8 cellular contexts compared by ENCODE assay signal in genomic region chr1:229625893-229626831, GRCh38. TPM values are rescaled to one million over a fixed set of nuclear protein-coding genes. Genes with fewer than 3 reads are reported as not detected.
DNase-seq lines count a peak whose midpoint lies in the region; FAIRE-seq and TF ChIP-seq lines count a peak whose summit lies in the region.

TSS of gene TAF5L (minus strand) at chr1:229626122. CDS start at chr1:229614482, 11,640 bp downstream.
TSS of gene URB2 (plus strand) at chr1:229626247. CDS start at chr1:229627634, 1,387 bp downstream.

- H2AFZ ChIP-seq in SK-N-SH (ENCODE audit: low read depth): peak within 1 kb of the TSS; percentile 82

- DNase-seq in G401 (ENCODE audit: low spot score): peak; percentile 87
- peak; percentile 92 for DNase-seq in H54 (ENCODE audit: insufficient read length, low spot score)
- peak; percentile 94 for DNase-seq in MG63
- peak; percentile 97 for DNase-seq in SK-N-SH
- peak; percentile 89 for DNase-seq in activated naive CD4-positive, alpha-beta T cell treated with anti-CD3 and anti-CD28 coated beads, Interleukin-2, amount 50 U/mL, for 16 hours
- no peak for DNase-seq in glomerular endothelial cell (ENCODE audit: extremely low read depth, low read depth, low spot score)
- DNase-seq in occipital lobe (lab: John Stamatoyannopoulos, UW): peak; percentile 87
- peak; percentile 85 to 89 for DNase-seq in suprapubic skin (ENCODE audit: low spot score in 2 of 2)

- peak within 1 kb of the TSS; percentile 72 for H3K9ac ChIP-seq in SK-N-SH

- H3K27ac ChIP-seq in SK-N-SH (ENCODE audit: low read depth in 2 of 2, low read length in 1 of 2) (peak within 1 kb of the TSS; percentile 58 to 84; a peak in 3 of 4 replicates), suprapubic skin (peak within 1 kb of the TSS; percentile 93)

- TF ChIP-seq CTCF in SK-N-SH (IDR thresholded peaks at IDR 0.05) (no peak), suprapubic skin (IDR thresholded peaks at IDR 0.05) (no peak)

- CTCF ChIA-PET in SK-N-SH (lab: Yijun Ruan, JAX): interaction anchor here (5.1 kb wide), 1 partner anchor 68 kb away, joined by 42 read pairs; the partner anchor contains the start of gene ABCB10

- H3F3A ChIP-seq in SK-N-SH (replicated peaks; ENCODE audit: insufficient read depth): no peaks in the 10 kb centered on the region

- H3K36me3 ChIP-seq in MG63 (peaks cover 40% of the 10 kb centered on the region), SK-N-SH (replicated peaks in 1 of 2; ENCODE audit: control insufficient read depth in 1 of 2, insufficient read depth in 2 of 2, low read length in 1 of 2) (peaks cover 0 to 12% of the 10 kb centered on the region in 2 experiments), suprapubic skin (no peaks in the 10 kb centered on the region)

- TF ChIP-seq POLR2A in H54 (IDR thresholded peaks at IDR 0.05; ENCODE audit: low read depth, low read length): peak; percentile 89
- TF ChIP-seq POLR2A in suprapubic skin (IDR thresholded peaks at IDR 0.05): peak in 1 of 2 donors; percentile 24

- 3% methylated on average over 9 of the region's 100 CpGs for WGBS in SK-N-SH (ENCODE audit: low lambda C conversion rate)
- 1% methylated on average over 17 of the region's 100 CpGs for WGBS in suprapubic skin

- no peak for TF ChIP-seq RAD21 in SK-N-SH (IDR thresholded peaks at IDR 0.05; ENCODE audit: low read length)

- H3K4me3 ChIP-seq in MG63: peak within 1 kb of the TSS; percentile 96
- peak within 1 kb of the TSS; percentile 98 to 99 for H3K4me3 ChIP-seq in SK-N-SH (ENCODE audit: low read depth in 2 of 2, low read length in 1 of 2)
- peak within 1 kb of the TSS; percentile 98 for H3K4me3 ChIP-seq in suprapubic skin

- in situ Hi-C loops in G401 (cut with HindIII; ENCODE audit: low sequenced_read_pairs): no loop called here

- H3K4me2 ChIP-seq in SK-N-SH: peak within 1 kb of the TSS; percentile 92

- H3K79me2 ChIP-seq in SK-N-SH (ENCODE audit: insufficient read depth): peaks cover 91% of the 10 kb centered on the region

- FAIRE-seq in H54 (lab: Jason Lieb, UNC): no peak

- H3K4me1 ChIP-seq in SK-N-SH (ENCODE audit: control insufficient read depth in 1 of 2, insufficient read depth in 2 of 2, low read depth in 1 of 2, low read length in 1 of 2) (peaks cover 5 to 22% of the 10 kb centered on the region in 2 experiments; a peak in 3 of 4 replicates), suprapubic skin (peaks cover 40% of the 10 kb centered on the region)

- TF ChIP-seq EP300 in SK-N-SH (IDR thresholded peaks at IDR 0.05; ENCODE audit: borderline replicate concordance in 1 of 2, low read depth in 1 of 2, low read length in 1 of 2): no peak; a peak in 1 of 4 replicates
- TF ChIP-seq EP300 in suprapubic skin (IDR thresholded peaks at IDR 0.05): no peak

- POLR2A ChIA-PET in SK-N-SH (lab: Yijun Ruan, JAX): interaction anchor here (1.2 to 1.8 kb wide), 2 partner anchors 67 kb away, joined by 4 read pairs; partner anchors contain the start of gene ABCB10

- H3K9me3 ChIP-seq in MG63: no peaks in the 10 kb centered on the region
- H3K9me3 ChIP-seq in SK-N-SH: no peaks in the 10 kb centered on the region
- no peaks in the 10 kb centered on the region for H3K9me3 ChIP-seq in suprapubic skin

- peaks cover 40% of the 10 kb centered on the region for H4K20me1 ChIP-seq in SK-N-SH (ENCODE audit: insufficient read depth)

- H3K27me3 ChIP-seq in MG63 (no peaks in the 10 kb centered on the region), SK-N-SH (ENCODE audit: insufficient read depth) (no peaks in the 10 kb centered on the region), suprapubic skin (no peaks in the 10 kb centered on the region)

- H3K9me2 ChIP-seq in SK-N-SH: no peaks in the 10 kb centered on the region

TF ChIP-seq in SK-N-SH, 30 proteins besides CTCF, POLR2A, EP300 and RAD21 (continues in another document):
- TF ChIP-seq FOXM1 (IDR thresholded peaks at IDR 0.05; ENCODE audit: low read depth): no peak
- TF ChIP-seq SIN3A (IDR thresholded peaks at IDR 0.05; ENCODE audit: borderline replicate concordance, low read depth, low read length): peak; percentile 98
- peak; percentile 76 for TF ChIP-seq GABPA (IDR thresholded peaks at IDR 0.05; ENCODE audit: low read depth)
- TF ChIP-seq, protein P1, sequence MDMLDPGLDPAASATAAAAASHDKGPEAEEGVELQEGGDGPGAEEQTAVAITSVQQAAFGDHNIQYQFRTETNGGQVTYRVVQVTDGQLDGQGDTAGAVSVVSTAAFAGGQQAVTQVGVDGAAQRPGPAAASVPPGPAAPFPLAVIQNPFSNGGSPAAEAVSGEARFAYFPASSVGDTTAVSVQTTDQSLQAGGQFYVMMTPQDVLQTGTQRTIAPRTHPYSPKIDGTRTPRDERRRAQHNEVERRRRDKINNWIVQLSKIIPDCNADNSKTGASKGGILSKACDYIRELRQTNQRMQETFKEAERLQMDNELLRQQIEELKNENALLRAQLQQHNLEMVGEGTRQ (IDR thresholded peaks at IDR 0.05; ENCODE audit: borderline replicate concordance, low read depth, low read length): peak; percentile 42
- peak; percentile 100 for TF ChIP-seq MXI1 (IDR thresholded peaks at IDR 0.05; ENCODE audit: low read depth, low read length)
- no peak; the same call in 1 of the 2 replicates for TF ChIP-seq POLR2AphosphoS5 (IDR thresholded peaks at IDR 0.05; ENCODE audit: low read depth, low read length)
- TF ChIP-seq FOSL2 (IDR thresholded peaks at IDR 0.05; ENCODE audit: borderline replicate concordance, low read depth): no peak
- TF ChIP-seq ELF1 (IDR thresholded peaks at IDR 0.05): peak; percentile 55; the same call in 1 of the 2 replicates
- no peak for TF ChIP-seq TCF12 (IDR thresholded peaks at IDR 0.05)
- TF ChIP-seq MEF2A (IDR thresholded peaks at IDR 0.05; ENCODE audit: borderline replicate concordance, low read depth): no peak
- TF ChIP-seq GATA2 (CRISPR knock-in tag; IDR thresholded peaks at IDR 0.05): no peak
- no peak for TF ChIP-seq NRF1 (IDR thresholded peaks at IDR 0.05; ENCODE audit: low read depth, low read length)
- peak; percentile 98 for TF ChIP-seq MAX (IDR thresholded peaks at IDR 0.05; ENCODE audit: low read depth)
- 0 out of 2 replicates have a peak, but pooled peaks have one; percentile 11 for TF ChIP-seq YY1 (IDR thresholded peaks at IDR 0.05; ENCODE audit: low read depth)
- TF ChIP-seq, protein P2, sequence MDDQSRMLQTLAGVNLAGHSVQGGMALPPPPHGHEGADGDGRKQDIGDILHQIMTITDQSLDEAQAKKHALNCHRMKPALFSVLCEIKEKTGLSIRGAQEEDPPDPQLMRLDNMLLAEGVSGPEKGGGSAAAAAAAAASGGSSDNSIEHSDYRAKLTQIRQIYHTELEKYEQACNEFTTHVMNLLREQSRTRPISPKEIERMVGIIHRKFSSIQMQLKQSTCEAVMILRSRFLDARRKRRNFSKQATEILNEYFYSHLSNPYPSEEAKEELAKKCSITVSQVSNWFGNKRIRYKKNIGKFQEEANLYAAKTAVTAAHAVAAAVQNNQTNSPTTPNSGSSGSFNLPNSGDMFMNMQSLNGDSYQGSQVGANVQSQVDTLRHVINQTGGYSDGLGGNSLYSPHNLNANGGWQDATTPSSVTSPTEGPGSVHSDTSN (IDR thresholded peaks at IDR 0.05): peak; percentile 81
- TF ChIP-seq RCOR1 (IDR thresholded peaks at IDR 0.05; ENCODE audit: low read length): no peak
- no peak for TF ChIP-seq RXRA (IDR thresholded peaks at IDR 0.05; ENCODE audit: borderline replicate concordance, low read depth)
- TF ChIP-seq RFX5 (IDR thresholded peaks at IDR 0.05; ENCODE audit: low read length): no peak

RNA-seq across cellular contexts. Expression of gene TAF5L, which starts in this region (rescaled TPM):
- total RNA-seq in G401 (2014; rRNA removed; shearing (Covaris generic)): 15.3 and 23.0 TPM in 2 replicates
- 26.9 TPM in 2 replicates for total RNA-seq in MG63 (2014; rRNA removed; shearing (Covaris generic); ENCODE audit: low replicate concordance)
- polyA plus RNA-seq in SK-N-SH (2012; rRNA removed): 17.1 and 19.1 TPM in 2 replicates
- 14.2 and 17.9 TPM in 2 replicates for polyA plus RNA-seq in SK-N-SH (2012; cell fraction: cytosol; rRNA removed)
- 21.3 and 25.7 TPM in 2 replicates for polyA plus RNA-seq in SK-N-SH (2012; cell fraction: nucleus; rRNA removed)
- total RNA-seq in glomerular endothelial cell (15.9 and 18.6 TPM in 2 replicates), occipital lobe (28.2 TPM), suprapubic skin (10 to 100 TPM; 10.5 to 16.8 (median 15.8) TPM)

RNA-seq across cellular contexts. Expression of gene URB2, which starts in this region (rescaled TPM):
- 17.6 and 22.0 TPM in 2 replicates for total RNA-seq in G401 (2014; rRNA removed; shearing (Covaris generic))
- total RNA-seq in MG63 (2014; rRNA removed; shearing (Covaris generic); ENCODE audit: low replicate concordance): 19.8 and 21.3 TPM in 2 replicates
- 8.2 and 11.3 TPM in 2 replicates for polyA plus RNA-seq in SK-N-SH (2012; rRNA removed)
- polyA plus RNA-seq in SK-N-SH (2012; cell fraction: cytosol; rRNA removed): 5.7 and 8.1 TPM in 2 replicates
- 10.6 and 16.1 TPM in 2 replicates for polyA plus RNA-seq in SK-N-SH (2012; cell fraction: nucleus; rRNA removed)
- total RNA-seq in glomerular endothelial cell (7.8 and 10.3 TPM in 2 replicates), occipital lobe (13.1 TPM), suprapubic skin (10 to 100 TPM; 11.0 to 14.1 (median 11.7) TPM)
